ENCODE assay signal across 1 cellular context in genomic region chr6:35736293-35736894, GRCh38.
A peak's percentile ranks its signal among the peaks of the same experiment; 100 is the strongest.
TF ChIP-seq lines count a peak whose summit lies in the region.

No MANE protein-coding gene starts in this region.

TF ChIP-seq in HEK293, 187 proteins besides CTCF, POLR2A, EP300 and RAD21 (continued from another document):
- TF ChIP-seq, protein P1, sequence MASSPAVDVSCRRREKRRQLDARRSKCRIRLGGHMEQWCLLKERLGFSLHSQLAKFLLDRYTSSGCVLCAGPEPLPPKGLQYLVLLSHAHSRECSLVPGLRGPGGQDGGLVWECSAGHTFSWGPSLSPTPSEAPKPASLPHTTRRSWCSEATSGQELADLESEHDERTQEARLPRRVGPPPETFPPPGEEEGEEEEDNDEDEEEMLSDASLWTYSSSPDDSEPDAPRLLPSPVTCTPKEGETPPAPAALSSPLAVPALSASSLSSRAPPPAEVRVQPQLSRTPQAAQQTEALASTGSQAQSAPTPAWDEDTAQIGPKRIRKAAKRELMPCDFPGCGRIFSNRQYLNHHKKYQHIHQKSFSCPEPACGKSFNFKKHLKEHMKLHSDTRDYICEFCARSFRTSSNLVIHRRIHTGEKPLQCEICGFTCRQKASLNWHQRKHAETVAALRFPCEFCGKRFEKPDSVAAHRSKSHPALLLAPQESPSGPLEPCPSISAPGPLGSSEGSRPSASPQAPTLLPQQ (tag by site-specific recombination; IDR thresholded peaks at IDR 0.05) = 0 out of 2 replicates have a peak, but pooled peaks have one; percentile 20
- TF ChIP-seq ZNF585B (tag by site-specific recombination; IDR thresholded peaks at IDR 0.05) (no peak), ZNF654 (tag by site-specific recombination; IDR thresholded peaks at IDR 0.05; ENCODE audit: low read depth) (peak; percentile 98), ZNF660 (tag by site-specific recombination; IDR thresholded peaks at IDR 0.05) (peak; percentile 47; the same call in 1 of the 2 replicates), ZNF311 (tag by site-specific recombination; IDR thresholded peaks at IDR 0.05; ENCODE audit: borderline replicate concordance) (no peak), ZNF624 (tag by site-specific recombination; IDR thresholded peaks at IDR 0.05) (no peak), YY2 (tag by site-specific recombination; IDR thresholded peaks at IDR 0.05) (no peak), ZNF433 (tag by site-specific recombination; IDR thresholded peaks at IDR 0.05; ENCODE audit: low read depth) (no peak), ZBTB8A (tag by site-specific recombination; IDR thresholded peaks at IDR 0.05) (peak; percentile 46)
- TF ChIP-seq, protein P2, sequence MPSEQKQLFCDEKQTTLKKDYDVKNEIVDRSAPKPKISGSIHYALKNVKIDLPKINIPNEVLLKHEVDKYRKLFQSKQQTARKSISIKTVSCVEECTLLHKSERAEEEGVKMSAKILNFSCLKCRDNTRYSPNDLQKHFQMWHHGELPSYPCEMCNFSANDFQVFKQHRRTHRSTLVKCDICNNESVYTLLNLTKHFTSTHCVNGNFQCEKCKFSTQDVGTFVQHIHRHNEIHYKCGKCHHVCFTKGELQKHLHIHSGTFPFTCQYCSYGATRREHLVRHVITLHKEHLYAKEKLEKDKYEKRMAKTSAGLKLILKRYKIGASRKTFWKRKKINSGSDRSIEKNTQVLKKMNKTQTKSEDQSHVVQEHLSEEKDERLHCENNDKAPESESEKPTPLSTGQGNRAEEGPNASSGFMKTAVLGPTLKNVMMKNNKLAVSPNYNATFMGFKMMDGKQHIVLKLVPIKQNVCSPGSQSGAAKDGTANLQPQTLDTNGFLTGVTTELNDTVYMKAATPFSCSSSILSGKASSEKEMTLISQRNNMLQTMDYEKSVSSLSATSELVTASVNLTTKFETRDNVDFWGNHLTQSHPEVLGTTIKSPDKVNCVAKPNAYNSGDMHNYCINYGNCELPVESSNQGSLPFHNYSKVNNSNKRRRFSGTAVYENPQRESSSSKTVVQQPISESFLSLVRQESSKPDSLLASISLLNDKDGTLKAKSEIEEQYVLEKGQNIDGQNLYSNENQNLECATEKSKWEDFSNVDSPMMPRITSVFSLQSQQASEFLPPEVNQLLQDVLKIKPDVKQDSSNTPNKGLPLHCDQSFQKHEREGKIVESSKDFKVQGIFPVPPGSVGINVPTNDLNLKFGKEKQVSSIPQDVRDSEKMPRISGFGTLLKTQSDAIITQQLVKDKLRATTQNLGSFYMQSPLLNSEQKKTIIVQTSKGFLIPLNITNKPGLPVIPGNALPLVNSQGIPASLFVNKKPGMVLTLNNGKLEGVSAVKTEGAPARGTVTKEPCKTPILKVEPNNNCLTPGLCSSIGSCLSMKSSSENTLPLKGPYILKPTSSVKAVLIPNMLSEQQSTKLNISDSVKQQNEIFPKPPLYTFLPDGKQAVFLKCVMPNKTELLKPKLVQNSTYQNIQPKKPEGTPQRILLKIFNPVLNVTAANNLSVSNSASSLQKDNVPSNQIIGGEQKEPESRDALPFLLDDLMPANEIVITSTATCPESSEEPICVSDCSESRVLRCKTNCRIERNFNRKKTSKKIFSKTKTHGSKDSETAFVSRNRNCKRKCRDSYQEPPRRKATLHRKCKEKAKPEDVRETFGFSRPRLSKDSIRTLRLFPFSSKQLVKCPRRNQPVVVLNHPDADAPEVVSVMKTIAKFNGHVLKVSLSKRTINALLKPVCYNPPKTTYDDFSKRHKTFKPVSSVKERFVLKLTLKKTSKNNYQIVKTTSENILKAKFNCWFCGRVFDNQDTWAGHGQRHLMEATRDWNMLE (tag by site-specific recombination; conservative IDR thresholded peaks at IDR 0.05; ENCODE audit: low read depth) = no peak
- TF ChIP-seq, protein P3, sequence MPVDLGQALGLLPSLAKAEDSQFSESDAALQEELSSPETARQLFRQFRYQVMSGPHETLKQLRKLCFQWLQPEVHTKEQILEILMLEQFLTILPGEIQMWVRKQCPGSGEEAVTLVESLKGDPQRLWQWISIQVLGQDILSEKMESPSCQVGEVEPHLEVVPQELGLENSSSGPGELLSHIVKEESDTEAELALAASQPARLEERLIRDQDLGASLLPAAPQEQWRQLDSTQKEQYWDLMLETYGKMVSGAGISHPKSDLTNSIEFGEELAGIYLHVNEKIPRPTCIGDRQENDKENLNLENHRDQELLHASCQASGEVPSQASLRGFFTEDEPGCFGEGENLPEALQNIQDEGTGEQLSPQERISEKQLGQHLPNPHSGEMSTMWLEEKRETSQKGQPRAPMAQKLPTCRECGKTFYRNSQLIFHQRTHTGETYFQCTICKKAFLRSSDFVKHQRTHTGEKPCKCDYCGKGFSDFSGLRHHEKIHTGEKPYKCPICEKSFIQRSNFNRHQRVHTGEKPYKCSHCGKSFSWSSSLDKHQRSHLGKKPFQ (tag by site-specific recombination; IDR thresholded peaks at IDR 0.05) = no peak
TF ChIP-seq in HEK293: peak in this region for 8.
